In the genomic region with DNA sequence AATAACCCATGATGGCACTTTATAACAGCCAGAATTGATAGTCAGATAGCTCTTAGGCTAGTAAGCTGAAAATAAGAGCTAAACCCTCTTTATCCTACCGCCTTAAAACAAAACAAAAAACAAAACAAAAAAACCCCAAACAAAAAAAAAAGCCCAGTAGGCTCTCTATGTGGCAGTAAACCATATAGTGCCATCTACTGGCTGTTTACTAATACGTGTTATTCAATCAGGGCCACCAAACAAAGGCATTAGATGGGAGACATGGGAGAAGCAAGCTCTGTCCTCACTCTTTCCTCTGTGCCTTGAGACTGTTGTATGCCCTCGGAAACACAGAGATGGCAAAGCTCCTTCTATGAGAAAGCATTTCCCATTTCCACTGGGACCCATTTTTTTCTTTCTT, we compare ENCODE assay signal across 10 cellular contexts.
DNase-seq lines count a peak whose midpoint lies in the region; ATAC-seq, FAIRE-seq and TF ChIP-seq lines count a peak whose summit lies in the region.
"Had no signal": no experiment of that assay in that cellular context is flagged by ENCODE, and none has a peak within 500 bp of the region (broad histone marks: within the 10 kb centered on the region; RNA-seq: fewer than 3 reads in every experiment).

No MANE protein-coding gene starts in this region.

- ATAC-seq in GM21447 (IDR thresholded peaks at IDR 0.05; ENCODE audit: unreplicated experiment) = no peak

- DNase-seq in AG04449 (ENCODE audit: low read depth, low spot score) (no peak), GM18507 (ENCODE audit: extremely low spot score, insufficient read length, low read depth) (no peak), HTR-8/SVneo (ENCODE audit: insufficient read length, low spot score) (peak; percentile 40), NCI-H82 (lab: John Stamatoyannopoulos, UW) (peak; percentile 84), epithelial cell of esophagus (ENCODE audit: low read depth) (peak; percentile 27), HuH-7 (ENCODE audit: low spot score) (no peak)
- DNase-seq: upper lobe of left lung had no signal

- peak; percentile 17 for TF ChIP-seq CTCF in AG04449 (IDR thresholded peaks at IDR 0.05; ENCODE audit: insufficient read depth, low read length, missing control alignments)
- peak; percentile 48 for TF ChIP-seq CTCF in epithelial cell of esophagus (IDR thresholded peaks at IDR 0.05; ENCODE audit: insufficient read depth, low read depth, low read length, missing control alignments)
- peak; percentile 46 for TF ChIP-seq CTCF in parathyroid adenoma (IDR thresholded peaks at IDR 0.05)

- POLR2A ChIA-PET in AG04449 (lab: Yijun Ruan, JAX) = no interaction called here

- H3K79me2 ChIP-seq in parathyroid adenoma = no peaks in the 10 kb centered on the region

- peak overlapping the region; percentile 5 for H2AFZ ChIP-seq in parathyroid adenoma

- peak overlapping the region; percentile 49 for H3K4me2 ChIP-seq in parathyroid adenoma (ENCODE audit: low read length)

- no peaks in the 10 kb centered on the region for H3K27me3 ChIP-seq in parathyroid adenoma (ENCODE audit: control insufficient read depth, insufficient read depth, low read length)
- H3K27me3 ChIP-seq: upper lobe of left lung had no signal

- FAIRE-seq in GM18507 (lab: Jason Lieb, UNC) (peak; percentile 79), HTR-8/SVneo (lab: Jason Lieb, UNC) (no peak)
- FAIRE-seq: frontal cortex had no signal

- no peak overlapping the region for H3K9ac ChIP-seq in parathyroid adenoma

- peak overlapping the region; percentile 69 for H3K27ac ChIP-seq in parathyroid adenoma
- H3K27ac ChIP-seq: upper lobe of left lung had no signal

- H3K4me1 ChIP-seq in parathyroid adenoma = peaks cover 4% of the 10 kb centered on the region
- H3K4me1 ChIP-seq: upper lobe of left lung had no signal

- CTCF ChIA-PET in AG04449 (lab: Yijun Ruan, JAX) = interaction anchor here (0.8 to 2.4 kb wide), 15 partner anchors 8 to 580 kb away, joined by 3 to 20 read pairs (median 4); partner anchors contain the start of gene HCCS

- H3K4me3 ChIP-seq in AG04449 (ENCODE audit: low read depth, low read length) (no peak overlapping the region), epithelial cell of esophagus (ENCODE audit: low read length) (no peak overlapping the region), parathyroid adenoma (ENCODE audit: low read depth, low read length) (no peak overlapping the region)
- H3K4me3 ChIP-seq: upper lobe of left lung had no signal

- no peaks in the 10 kb centered on the region for H3K9me3 ChIP-seq in parathyroid adenoma (ENCODE audit: control insufficient read depth, low read length)
- H3K9me3 ChIP-seq: upper lobe of left lung had no signal

- no peaks in the 10 kb centered on the region for H3K36me3 ChIP-seq in parathyroid adenoma (ENCODE audit: control insufficient read depth, insufficient read depth, low read length)
- H3K36me3 ChIP-seq: upper lobe of left lung had no signal

Comparison
In these comparisons a context has a peak if more than half of its experiments do, and no peak if none do; other contexts are left out.
1. DNase-seq: peak in HTR-8/SVneo (single experiment), NCI-H82 (single experiment) and epithelial cell of esophagus (single experiment); none in AG04449 (single experiment), GM18507 (single experiment) and HuH-7 (single experiment).
2. Peak in every context shown above with its lines, with median percentiles within 50 percentile points of each other: CTCF ChIP-seq.